12 cellular contexts compared by ENCODE assay signal in genomic region chr16:75351183-75351582, GRCh38.
DNase-seq lines count a peak whose midpoint lies in the region; ATAC-seq, FAIRE-seq and TF ChIP-seq lines count a peak whose summit lies in the region.
"Had no signal": no experiment of that assay in that cellular context is flagged by ENCODE, and none has a peak within 500 bp of the region (broad histone marks: within the 10 kb centered on the region; RNA-seq: fewer than 3 reads in every experiment).

No MANE protein-coding gene starts in this region.

- no peak overlapping the region for H3K4me3 Mint-ChIP-seq in astrocyte (ENCODE audit: unreplicated experiment)
- H3K4me3 Mint-ChIP-seq in CD8-positive, alpha-beta memory T cell: no peak overlapping the region

- H2AFZ ChIP-seq in HCT116 (ENCODE audit: low read depth, low read length, poor library complexity, severe bottlenecking) (no peak overlapping the region), astrocyte (ENCODE audit: low read depth, low read length) (no peak overlapping the region)

- TF ChIP-seq CTCF in HCT116 (IDR thresholded peaks at IDR 0.05 in 2 of 3, conservative IDR thresholded peaks at IDR 0.05 in 1 of 3; ENCODE audit: borderline replicate concordance in 1 of 3, insufficient read depth in 1 of 3, low read depth in 2 of 3, low read length in 2 of 3): no peak
- no peak for TF ChIP-seq CTCF in astrocyte (IDR thresholded peaks at IDR 0.05; ENCODE audit: insufficient read depth, low read depth, low read length)
- TF ChIP-seq CTCF in fibroblast of villous mesenchyme (IDR thresholded peaks at IDR 0.05; ENCODE audit: insufficient read depth, low read depth, low read length): no peak
- no peak for TF ChIP-seq CTCF in tibial artery (IDR thresholded peaks at IDR 0.05)

- peaks cover 0 to 11% of the 10 kb centered on the region in 2 experiments; a peak in 2 of 4 replicates for H3K4me1 ChIP-seq in HCT116 (ENCODE audit: control insufficient read depth in 1 of 2, insufficient read depth in 2 of 2, low read length in 2 of 2)
- H3K4me1 ChIP-seq in astrocyte (ENCODE audit: insufficient read depth, low read length): peaks cover 7% of the 10 kb centered on the region
- H3K4me1 ChIP-seq in tibial artery: peaks cover 0 to 29% (median 3%) of the 10 kb centered on the region in 4 donors
- no peaks in the 10 kb centered on the region for H3K4me1 ChIP-seq in CD8-positive, alpha-beta memory T cell (ENCODE audit: insufficient read depth, low read length)

- no peaks in the 10 kb centered on the region for H3K27me3 ChIP-seq in HCT116 (ENCODE audit: insufficient read depth, low read length)
- H3K27me3 ChIP-seq in astrocyte (ENCODE audit: insufficient read depth, low read length): no peaks in the 10 kb centered on the region
- H3K27me3 ChIP-seq in tibial artery: no peaks in the 10 kb centered on the region
- H3K27me3 ChIP-seq in CD8-positive, alpha-beta memory T cell (ENCODE audit: insufficient read depth, low read length, poor library complexity, severe bottlenecking): no peaks in the 10 kb centered on the region
- H3K27me3 ChIP-seq: cardiac muscle cell had no signal

- CTCF ChIA-PET in HCT116 (lab: Charles Lee): no interaction called here
- CTCF ChIA-PET in CD8-positive, alpha-beta memory T cell (lab: Charles Lee): no interaction called here

- H3K27me3 Mint-ChIP-seq in astrocyte (ENCODE audit: low read depth, unreplicated experiment): no peaks in the 10 kb centered on the region
- H3K27me3 Mint-ChIP-seq in CD8-positive, alpha-beta memory T cell: no peaks in the 10 kb centered on the region

- H3K4me3 ChIP-seq in HCT116 (replicated peaks in 1 of 2; ENCODE audit: low read depth in 1 of 2, low read length in 2 of 2) (no peak overlapping the region), astrocyte (ENCODE audit: insufficient read depth, low read depth, low read length) (no peak overlapping the region), fibroblast of villous mesenchyme (ENCODE audit: low read depth, low read length) (no peak overlapping the region), tibial artery (no peak overlapping the region)
- no peak overlapping the region for H3K4me3 ChIP-seq in CD8-positive, alpha-beta memory T cell (ENCODE audit: low read length)
- H3K4me3 ChIP-seq: cardiac muscle cell had no signal

- TF ChIP-seq POLR2A in HCT116 (IDR thresholded peaks at IDR 0.05; ENCODE audit: borderline replicate concordance, extremely low read depth, insufficient read depth, insufficient read length): no peak

- RAD21 ChIA-PET in HCT116 (lab: Charles Lee; ENCODE audit: low non-redundant PET in 1 of 2, low total read pairs in 2 of 2, uncharacterized antibody in 2 of 2, unreplicated experiment in 2 of 2): no interaction called here

- H3K36me3 Mint-ChIP-seq in astrocyte (ENCODE audit: low read depth, unreplicated experiment): peaks cover 5% of the 10 kb centered on the region
- H3K36me3 Mint-ChIP-seq in CD8-positive, alpha-beta memory T cell: peaks cover 9 to 19% (median 13%) of the 10 kb centered on the region in 3 donors

- no TSS peak for BruUV-seq in HCT116 (replicated peaks; lab: Mats Ljungman, UMichigan)

- H3K4me1 Mint-ChIP-seq in astrocyte (ENCODE audit: low read depth, unreplicated experiment): peaks cover 21% of the 10 kb centered on the region
- no peaks in the 10 kb centered on the region for H3K4me1 Mint-ChIP-seq in CD8-positive, alpha-beta memory T cell

- H3K9me3 Mint-ChIP-seq in astrocyte (ENCODE audit: unreplicated experiment): no peaks in the 10 kb centered on the region
- no peaks in the 10 kb centered on the region for H3K9me3 Mint-ChIP-seq in CD8-positive, alpha-beta memory T cell

- H3K4me2 ChIP-seq in HCT116 (ENCODE audit: low read length) (peak overlapping the region; percentile 46), astrocyte (ENCODE audit: low read length) (peak overlapping the region; percentile 42)

- peak overlapping the region; percentile 75 for H3K27ac Mint-ChIP-seq in astrocyte (ENCODE audit: unreplicated experiment)
- no peak overlapping the region for H3K27ac Mint-ChIP-seq in CD8-positive, alpha-beta memory T cell

- H3K9me3 ChIP-seq in HCT116 (ENCODE audit: control insufficient read depth in 1 of 2, insufficient read depth in 1 of 2, low read depth in 1 of 2, low read length in 2 of 2) (no peaks in the 10 kb centered on the region), astrocyte (ENCODE audit: insufficient read depth, low read depth, low read length) (no peaks in the 10 kb centered on the region), tibial artery (no peaks in the 10 kb centered on the region)
- no peaks in the 10 kb centered on the region for H3K9me3 ChIP-seq in CD8-positive, alpha-beta memory T cell (ENCODE audit: low read length)

- FAIRE-seq in astrocyte (lab: Jason Lieb, UNC): no peak

- TF ChIP-seq RAD21 in HCT116 (IDR thresholded peaks at IDR 0.05; ENCODE audit: low read depth): no peak

- POLR2A ChIA-PET in HCT116 (lab: Charles Lee): no interaction called here
- POLR2A ChIA-PET in CD8-positive, alpha-beta memory T cell (lab: Charles Lee): no interaction called here

- ATAC-seq in HCT116 (no peak), GM21529 (IDR thresholded peaks at IDR 0.05; ENCODE audit: unreplicated experiment) (no peak), GM18858 (IDR thresholded peaks at IDR 0.05; ENCODE audit: unreplicated experiment) (no peak)

- H3K27ac ChIP-seq in HCT116 (ENCODE audit: low read depth, low read length): no peak overlapping the region
- H3K27ac ChIP-seq in astrocyte (ENCODE audit: low read depth, low read length): peak overlapping the region; percentile 77
- peak overlapping the region; percentile 42 to 44 for H3K27ac ChIP-seq in tibial artery
- no peak overlapping the region for H3K27ac ChIP-seq in CD8-positive, alpha-beta memory T cell (ENCODE audit: low read depth, low read length)
- H3K27ac ChIP-seq: cardiac muscle cell, HL-60, WERI-Rb-1 had no signal

- no peak for DNase-seq in HCT116 (ENCODE audit: low read depth, low spot score)
- peak; percentile 79 for DNase-seq in astrocyte (ENCODE audit: low read depth)
- DNase-seq in fibroblast of villous mesenchyme (ENCODE audit: low read depth): peak; percentile 85
- no peak for DNase-seq in tibial artery
- no peak for DNase-seq in CD8-positive, alpha-beta memory T cell
- DNase-seq: DMS79, glutamatergic neuron, WERI-Rb-1 had no signal

- no peaks in the 10 kb centered on the region for H3K79me2 ChIP-seq in HCT116 (ENCODE audit: insufficient read depth, low read length)
- H3K79me2 ChIP-seq in astrocyte (ENCODE audit: insufficient read depth, low read length): no peaks in the 10 kb centered on the region

- H3K36me3 ChIP-seq in HCT116 (ENCODE audit: control insufficient read depth in 1 of 2, insufficient read depth in 2 of 2, low read length in 2 of 2) (peaks cover 0 to 3% of the 10 kb centered on the region in 2 experiments; a peak in 1 of 4 replicates), astrocyte (ENCODE audit: insufficient read depth, low read length) (no peaks in the 10 kb centered on the region), tibial artery (no peaks in the 10 kb centered on the region)
- H3K36me3 ChIP-seq in CD8-positive, alpha-beta memory T cell (ENCODE audit: insufficient read depth, low read length): no peaks in the 10 kb centered on the region
- H3K36me3 ChIP-seq: cardiac muscle cell had no signal

- intact Hi-C loops in HCT116 (cut with micrococcal nuclease) (no loop called here), tibial artery (cut with DNase I; ENCODE audit: low total_unique reads) (no loop called here)

- no peak overlapping the region for H3K9ac ChIP-seq in HCT116 (ENCODE audit: low read length)
- peak overlapping the region; percentile 12 for H3K9ac ChIP-seq in astrocyte (ENCODE audit: low read length)

- no peaks in the 10 kb centered on the region for H3K9me2 ChIP-seq in HCT116 (ENCODE audit: insufficient read depth)

- no peaks in the 10 kb centered on the region for H4K20me1 ChIP-seq in HCT116 (ENCODE audit: insufficient read depth)
- no peaks in the 10 kb centered on the region for H4K20me1 ChIP-seq in astrocyte (ENCODE audit: insufficient read depth, low read length)

TF ChIP-seq in HCT116, 20 proteins besides CTCF, POLR2A, EP300 and RAD21:
- TF ChIP-seq FOSL1 (IDR thresholded peaks at IDR 0.05; ENCODE audit: low read depth) (0 out of 2 replicates have a peak, but pooled peaks have one; percentile 21), TCF7L2 (IDR thresholded peaks at IDR 0.05; ENCODE audit: borderline replicate concordance, extremely low read depth, insufficient read depth, insufficient read length) (no peak), JUND (IDR thresholded peaks at IDR 0.05) (peak; percentile 39; the same call in 1 of the 2 replicates)

Comparison
In these comparisons a context has a peak if more than half of its experiments do, and no peak if none do; other contexts are left out.
1. DNase-seq: peak in astrocyte (single experiment) and fibroblast of villous mesenchyme (single experiment); none in HCT116 (single experiment), tibial artery (0 of 2) and CD8-positive, alpha-beta memory T cell (0 of 5).
2. H3K27ac ChIP-seq: peak in astrocyte (single experiment) and tibial artery (2 of 2); none in HCT116 (single experiment) and CD8-positive, alpha-beta memory T cell (single experiment).